In genomic region chr6:166752928-166753721, GRCh38 we compare ENCODE assay signal across 27 cellular contexts.
"Had no signal": no experiment of that assay in that cellular context is flagged by ENCODE, and none has a peak within 500 bp of the region (broad histone marks: within the 10 kb centered on the region; RNA-seq: fewer than 3 reads in every experiment).

No MANE protein-coding gene starts in this region.

- H3K36me3 Mint-ChIP-seq: activated CD8-positive, alpha-beta memory T cell treated with anti-CD3 and anti-CD28 coated beads, Interleukin-2, amount 10 ng/mL, durations not matched to agents 7 days and 5 days; activated naive CD8-positive, alpha-beta T cell treated with anti-CD3 and anti-CD28 coated beads, Interleukin-2, amount 10 ng/mL, durations not matched to agents 7 days and 5 days had no signal

- DNase-seq: activated B cell treated with CpG ODN at 0.5 μM for 24 hours; activated CD4-positive, alpha-beta T cell treated with anti-CD3 and anti-CD28 coated beads for 1 hour; activated CD4-positive, alpha-beta T cell treated with anti-CD3 and anti-CD28 coated beads, Interleukin-2, amount 10 ng/mL, durations not matched to agents 24 days and 14 days; activated CD4-positive, alpha-beta T cell treated with anti-CD3 and anti-CD28 coated beads, Interleukin-2, amount 50 U/mL, for 48 hours; activated CD8-positive, alpha-beta memory T cell treated with anti-CD3 and anti-CD28 coated beads, Interleukin-2, amount 10 ng/mL, durations not matched to agents 7 days and 5 days; activated gamma-delta T cell treated with Interleukin-2 at 50 U/mL for 16 hours; activated naive CD4-positive, alpha-beta T cell treated with anti-CD3 and anti-CD28 coated beads, Interleukin-2, amount 50 U/mL, for 16 hours; activated naive CD8-positive, alpha-beta T cell treated with anti-CD3 and anti-CD28 coated beads, Interleukin-2, amount 10 ng/mL, durations not matched to agents 7 days and 5 days; activated T-cell treated with anti-CD3 and anti-CD28 coated beads, Interleukin-2, amount 50 U/mL, for 48 hours; adrenal gland; aorta; caudate nucleus; KG1; MM.1S; NCI-H1105 treated with DMSO at 0.1 percent for 48 hours; NCI-H1436 treated with DMSO at 0.1 percent for 48 hours; NCI-H187; NCI-H2081; NCI-H2171 treated with DMSO at 0.1 percent for 48 hours; NCI-H226; NCI-H526; NCI-H774; SIG-M5; T-helper 17 cell; T-helper 9 cell had no signal

- H3K4me3 Mint-ChIP-seq: activated B cell treated with CpG ODN at 0.5 μM for 24 hours; activated CD4-positive, alpha-beta T cell treated with anti-CD3 and anti-CD28 coated beads, Interleukin-2, amount 10 ng/mL, durations not matched to agents 24 days and 14 days; activated CD8-positive, alpha-beta memory T cell treated with anti-CD3 and anti-CD28 coated beads, Interleukin-2, amount 10 ng/mL, durations not matched to agents 7 days and 5 days; activated naive CD8-positive, alpha-beta T cell treated with anti-CD3 and anti-CD28 coated beads, Interleukin-2, amount 10 ng/mL, durations not matched to agents 7 days and 5 days; activated T-helper 17 cell treated with anti-CD3 and anti-CD28 coated beads, Interleukin-2, amount 50 U/mL, for 72 hours; T-helper 17 cell had no signal

- H3K36me3 ChIP-seq: adrenal gland, breast epithelium had no signal

- H3K9me3 ChIP-seq: adrenal gland, breast epithelium had no signal

- H3K4me3 ChIP-seq: adrenal gland, breast epithelium had no signal

- H3K27ac ChIP-seq: adrenal gland, breast epithelium had no signal

- ATAC-seq: activated CD8-positive, alpha-beta memory T cell treated with anti-CD3 and anti-CD28 coated beads, Interleukin-2, amount 10 ng/mL, durations not matched to agents 7 days and 5 days; activated T-helper 17 cell treated with anti-CD3 and anti-CD28 coated beads, Interleukin-2, amount 50 U/mL, for 72 hours; T-helper 17 cell had no signal

- H3K9me3 Mint-ChIP-seq: activated B cell treated with CpG ODN at 0.5 μM for 24 hours; activated CD4-positive, alpha-beta T cell treated with anti-CD3 and anti-CD28 coated beads, Interleukin-2, amount 10 ng/mL, durations not matched to agents 24 days and 14 days; activated naive CD8-positive, alpha-beta T cell treated with anti-CD3 and anti-CD28 coated beads, Interleukin-2, amount 10 ng/mL, durations not matched to agents 7 days and 5 days; activated T-helper 17 cell treated with anti-CD3 and anti-CD28 coated beads, Interleukin-2, amount 50 U/mL, for 72 hours had no signal

- H3K4me1 ChIP-seq: adrenal gland, breast epithelium had no signal

- H3K27me3 ChIP-seq: adrenal gland had no signal

- H3K27ac Mint-ChIP-seq: activated B cell treated with CpG ODN at 0.5 μM for 24 hours; activated CD4-positive, alpha-beta T cell treated with anti-CD3 and anti-CD28 coated beads, Interleukin-2, amount 10 ng/mL, durations not matched to agents 24 days and 14 days; activated CD8-positive, alpha-beta memory T cell treated with anti-CD3 and anti-CD28 coated beads, Interleukin-2, amount 10 ng/mL, durations not matched to agents 7 days and 5 days; activated naive CD8-positive, alpha-beta T cell treated with anti-CD3 and anti-CD28 coated beads, Interleukin-2, amount 10 ng/mL, durations not matched to agents 7 days and 5 days; activated T-helper 17 cell treated with anti-CD3 and anti-CD28 coated beads, Interleukin-2, amount 50 U/mL, for 72 hours; T-helper 17 cell had no signal
